ENCODE assay signal across 1 cellular context in genomic region chr11:35030716-35031213, GRCh38.
TF ChIP-seq lines count a peak whose summit lies in the region.

No MANE protein-coding gene starts in this region.

TF ChIP-seq in K562, 482 proteins besides CTCF, POLR2A, EP300 and RAD21 (continued from another document):
- TF ChIP-seq TBL1XR1 (IDR thresholded peaks at IDR 0.05; ENCODE audit: low read length in 2 of 2) (peak in 1 of 2 experiments; percentile 88; a peak in 2 of 4 replicates), NRF1 (conservative IDR thresholded peaks at IDR 0.05 in 1 of 2, IDR thresholded peaks at IDR 0.05 in 1 of 2) (0 out of 4 replicates have a peak, but pooled peaks of 1 of the 2 experiments have one; percentile 32), ZNF175 (CRISPR knock-in tag; IDR thresholded peaks at IDR 0.05; ENCODE audit: low read depth) (peak; percentile 83), NR2C1 (IDR thresholded peaks at IDR 0.05) (no peak), NR2C1 (tag; IDR thresholded peaks at IDR 0.05) (peak; percentile 4; the same call in 1 of the 2 replicates), MAFG (tag; conservative IDR thresholded peaks at IDR 0.05) (peak; percentile 76), PHF8 (IDR thresholded peaks at IDR 0.05; ENCODE audit: borderline replicate concordance, low read length) (peak; percentile 23; the same call in 1 of the 2 replicates), TCF3 (CRISPR knock-in tag; IDR thresholded peaks at IDR 0.05) (peak; percentile 87), MAFK (IDR thresholded peaks at IDR 0.05; ENCODE audit: low read length) (peak; percentile 53), HDAC2 (IDR thresholded peaks at IDR 0.05) (peak; percentile 71; the same call in 1 of the 2 replicates), POLR2H (tag; IDR thresholded peaks at IDR 0.05; ENCODE audit: low read depth) (no peak), ZNF511 (CRISPR knock-in tag; IDR thresholded peaks at IDR 0.05) (no peak), CBFA2T2 (conservative IDR thresholded peaks at IDR 0.05) (peak; percentile 67), NFYB (IDR thresholded peaks at IDR 0.05; ENCODE audit: extremely low read depth, insufficient read length) (no peak), ZNF639 (CRISPR knock-in tag; conservative IDR thresholded peaks at IDR 0.05 in 1 of 2, IDR thresholded peaks at IDR 0.05 in 1 of 2) (0 out of 4 replicates have a peak, but pooled peaks of 1 of the 2 experiments have one; percentile 9), PCBP2 (IDR thresholded peaks at IDR 0.05; ENCODE audit: low read depth, low read length, poor library complexity, severe bottlenecking) (no peak), NFE2 (IDR thresholded peaks at IDR 0.05; ENCODE audit: low read depth) (peak; percentile 63), STAT5A (IDR thresholded peaks at IDR 0.05; ENCODE audit: borderline replicate concordance, low read length) (peak; percentile 62; the same call in 1 of the 2 replicates), PKNOX1 (IDR thresholded peaks at IDR 0.05) (peak; percentile 88), ZNF274 (IDR thresholded peaks at IDR 0.05; ENCODE audit: borderline replicate concordance, low read depth, low read length) (no peak), MTA3 (IDR thresholded peaks at IDR 0.05; ENCODE audit: borderline replicate concordance) (peak; percentile 66; the same call in 1 of the 2 replicates), ZNF586 (CRISPR knock-in tag; conservative IDR thresholded peaks at IDR 0.05) (no peak), ZNF263 (CRISPR knock-in tag; IDR thresholded peaks at IDR 0.05; ENCODE audit: borderline replicate concordance) (no peak), CREB1 (IDR thresholded peaks at IDR 0.05) (peak; percentile 86), CREB1 (CRISPR knock-in tag; IDR thresholded peaks at IDR 0.05) (peak; percentile 72), ZNF766 (CRISPR knock-in tag; conservative IDR thresholded peaks at IDR 0.05) (0 out of 2 replicates have a peak, but pooled peaks have one; percentile 25), ZC3H4 (CRISPR knock-in tag; IDR thresholded peaks at IDR 0.05; ENCODE audit: borderline replicate concordance) (no peak)
TF ChIP-seq in K562: peak in this region for 92.
